Comparison of ENCODE assay signal across 13 cellular contexts in the genomic region with DNA sequence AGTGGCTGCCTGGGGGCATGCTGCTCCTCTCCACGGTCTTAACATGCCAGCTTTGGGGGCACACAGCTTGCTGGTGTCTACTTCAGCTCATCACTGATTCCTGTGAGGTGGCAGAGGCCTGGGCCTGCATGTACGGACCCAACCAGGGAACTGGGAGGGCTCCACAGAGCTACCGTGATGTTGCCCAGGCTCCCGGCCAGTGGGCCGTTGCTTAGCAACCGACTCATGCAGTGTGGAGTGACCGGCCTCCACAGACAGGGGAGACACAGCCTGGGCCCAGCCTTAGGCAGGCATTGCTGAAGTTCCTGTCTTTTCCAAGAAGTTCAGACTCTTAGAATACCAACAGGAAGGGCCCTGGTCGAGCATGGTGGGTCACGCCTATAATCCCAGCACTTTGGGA. TPM values are rescaled to one million over a fixed set of nuclear protein-coding genes. Genes with fewer than 3 reads are reported as not detected.
A peak's percentile ranks its signal among the peaks of the same experiment; 100 is the strongest.
DNase-seq lines count a peak whose midpoint lies in the region; FAIRE-seq and TF ChIP-seq lines count a peak whose summit lies in the region.
"Had no signal": no experiment of that assay in that cellular context is flagged by ENCODE, and none has a peak within 500 bp of the region (broad histone marks: within the 10 kb centered on the region; RNA-seq: fewer than 3 reads in every experiment).

No MANE protein-coding gene starts in this region.

- FAIRE-seq in GM19239 (lab: Jason Lieb, UNC) (no peak), H54 (lab: Jason Lieb, UNC) (no peak)
- FAIRE-seq: endometrium, HTR-8/SVneo had no signal

- H3K36me3 Mint-ChIP-seq in nephron progenitor cell (ENCODE audit: low read depth), result peaks cover 32% of the 10 kb centered on the region

- no peak overlapping the region for H3K4me3 Mint-ChIP-seq in nephron progenitor cell

- H3K27me3 Mint-ChIP-seq in nephron progenitor cell (ENCODE audit: low read depth, poor library complexity), result peaks cover 9% of the 10 kb centered on the region

- DNase-seq in EH (ENCODE audit: low read depth) (peak; percentile 62), SK-N-DZ (ENCODE audit: low spot score) (peak; percentile 90), fibroblast of villous mesenchyme (ENCODE audit: low read depth) (peak; percentile 39), nephron progenitor cell (peak; percentile 37), DMS153 (lab: John Stamatoyannopoulos, UW) (no peak), GM19239 (ENCODE audit: insufficient read length, low spot score) (no peak), NOMO-1 (lab: John Stamatoyannopoulos, UW; ENCODE audit: unreplicated experiment in 2 of 2) (no peak), H54 (ENCODE audit: insufficient read length, low spot score) (no peak)
- DNase-seq: activated gamma-delta T cell treated with Interleukin-2 at 50 U/mL for 16 hours, NCI-H2029, SHP77 had no signal

- H3K27ac Mint-ChIP-seq in nephron progenitor cell, result no peak overlapping the region

- no peaks in the 10 kb centered on the region for H3K9me3 Mint-ChIP-seq in nephron progenitor cell

- H3K4me3 ChIP-seq in fibroblast of villous mesenchyme (ENCODE audit: low read depth, low read length), result no peak overlapping the region

- peaks cover 42% of the 10 kb centered on the region for H3K4me1 Mint-ChIP-seq in nephron progenitor cell

- TF ChIP-seq POLR2A in H54 (IDR thresholded peaks at IDR 0.05; ENCODE audit: low read depth, low read length), result no peak

- no peak for TF ChIP-seq CTCF in fibroblast of villous mesenchyme (IDR thresholded peaks at IDR 0.05; ENCODE audit: insufficient read depth, low read depth, low read length)
- no peak for TF ChIP-seq CTCF in nephron progenitor cell (IDR thresholded peaks at IDR 0.05)

RNA-seq across cellular contexts. Expression of a gene that starts 25.8 kb away (rescaled TPM):
- 18.7 and 23.2 TPM in 2 replicates for polyA plus RNA-seq in SK-N-DZ (2014; cell fraction: cytosol; rRNA removed)
- 12.7 and 20.9 TPM in 2 replicates for polyA plus RNA-seq in SK-N-DZ (2014; cell fraction: nucleus; rRNA removed)
- total RNA-seq in fibroblast of villous mesenchyme, result 0.43 and 0.97 TPM in 2 replicates

Comparison
In these comparisons a context has a peak if more than half of its experiments do, and no peak if none do; other contexts are left out.
1. DNase-seq: peak in EH (single experiment), SK-N-DZ (single experiment), fibroblast of villous mesenchyme (single experiment) and nephron progenitor cell (single experiment); none in DMS153 (single experiment), GM19239 (single experiment), NOMO-1 (0 of 2) and H54 (single experiment).